Comparison of ENCODE assay signal across 8 cellular contexts in genomic region chr2:20071397-20072383, GRCh38. TPM values are rescaled to one million over a fixed set of nuclear protein-coding genes. Genes with fewer than 3 reads are reported as not detected.
DNase-seq lines count a peak whose midpoint lies in the region; ATAC-seq and TF ChIP-seq lines count a peak whose summit lies in the region.

No MANE protein-coding gene starts in this region.

- peak overlapping the region; percentile 49 for H3K9ac ChIP-seq in fibroblast of lung (ENCODE audit: insufficient read depth, low read length)

- peak overlapping the region; percentile 86 for H3K4me2 ChIP-seq in fibroblast of lung (ENCODE audit: extremely low read depth, insufficient read depth, low read length)
- peak overlapping the region; percentile 66 for H3K4me2 ChIP-seq in osteoblast (ENCODE audit: insufficient read depth, low read length)

- H3K9me3 Mint-ChIP-seq in Caco-2 (ENCODE audit: unreplicated experiment) = no peaks in the 10 kb centered on the region

- POLR2A ChIA-PET in Caco-2 (lab: Charles Lee) = no interaction called here

- no TSS peak for BruUV-seq in Caco-2 (replicated peaks; lab: Mats Ljungman, UMichigan)

- H3K4me1 Mint-ChIP-seq in Caco-2 (ENCODE audit: low read depth, unreplicated experiment) = peaks cover 16% of the 10 kb centered on the region

- H3K79me2 ChIP-seq in fibroblast of lung (ENCODE audit: control insufficient read depth, insufficient read depth, low read length) (no peaks in the 10 kb centered on the region), osteoblast (ENCODE audit: insufficient read depth, low read length) (no peaks in the 10 kb centered on the region)

- H2AFZ ChIP-seq in fibroblast of lung (ENCODE audit: low read length) (peak overlapping the region; percentile 61), osteoblast (ENCODE audit: low read length) (peak overlapping the region; percentile 78)

- TF ChIP-seq CTCF in Caco-2 (IDR thresholded peaks at IDR 0.05; ENCODE audit: insufficient read depth in 1 of 2, low read depth in 1 of 2, low read length in 1 of 2, severe bottlenecking in 1 of 2, unreplicated experiment in 1 of 2) (no peak), Peyer's patch (IDR thresholded peaks at IDR 0.05) (no peak), fibroblast of lung (conservative IDR thresholded peaks at IDR 0.05 in 1 of 2, IDR thresholded peaks at IDR 0.05 in 1 of 2; ENCODE audit: low read depth in 1 of 2, low read length in 2 of 2) (no peak), osteoblast (IDR thresholded peaks at IDR 0.05; ENCODE audit: extremely low read depth, low read depth, low read length) (no peak)

- CTCF ChIA-PET in Caco-2 (lab: Charles Lee) = interaction anchor here (0.5 to 0.8 kb wide), 3 partner anchors 19 to 58 kb away, joined by 3 to 4 read pairs (median 4); partner anchors contain the start of gene LAPTM4A

- H3K4me3 ChIP-seq in Caco-2 (ENCODE audit: low read depth, low read length) (no peak overlapping the region), Peyer's patch (no peak overlapping the region), fibroblast of lung (replicated peaks in 1 of 4; ENCODE audit: control extremely low read depth in 1 of 4, insufficient read depth in 1 of 4, low read depth in 3 of 4, low read length in 4 of 4) (peak overlapping the region in 3 of 4 experiments; percentile 11 to 44 (median 26)), osteoblast (ENCODE audit: insufficient read depth, low read length) (peak overlapping the region; percentile 40)

- H3K36me3 Mint-ChIP-seq in Caco-2 (ENCODE audit: insufficient read depth, unreplicated experiment) = no peaks in the 10 kb centered on the region

- H3K27ac ChIP-seq in Peyer's patch = peak overlapping the region; percentile 38 to 77 (median 48)
- peak overlapping the region; percentile 95 for H3K27ac ChIP-seq in fibroblast of lung (ENCODE audit: insufficient read depth, low read length)
- peak overlapping the region; percentile 93 for H3K27ac ChIP-seq in osteoblast (ENCODE audit: low read depth, low read length)

- H3K27me3 ChIP-seq in Caco-2 (replicated peaks; ENCODE audit: control insufficient read depth, insufficient read depth, low read length) = no peaks in the 10 kb centered on the region
- H3K27me3 ChIP-seq in Peyer's patch = no peaks in the 10 kb centered on the region
- no peaks in the 10 kb centered on the region for H3K27me3 ChIP-seq in fibroblast of lung (ENCODE audit: control insufficient read depth, insufficient read depth, low read length)
- H3K27me3 ChIP-seq in osteoblast (ENCODE audit: insufficient read depth, low read length) = no peaks in the 10 kb centered on the region

- peaks cover 16% of the 10 kb centered on the region for H3K4me1 ChIP-seq in Caco-2
- H3K4me1 ChIP-seq in Peyer's patch = peaks cover 0 to under 1% (median 0%) of the 10 kb centered on the region in 4 donors
- H3K4me1 ChIP-seq in fibroblast of lung (ENCODE audit: control insufficient read depth, extremely low read depth, insufficient read depth, low read length) = peaks cover 29% of the 10 kb centered on the region
- H3K4me1 ChIP-seq in osteoblast (ENCODE audit: insufficient read depth, low read length) = peaks cover 29% of the 10 kb centered on the region

- H3K27ac Mint-ChIP-seq in Caco-2 (ENCODE audit: unreplicated experiment) = peak overlapping the region; percentile 16

- no peaks in the 10 kb centered on the region for H3K36me3 ChIP-seq in Caco-2 (ENCODE audit: control insufficient read depth, insufficient read depth, low read length)
- H3K36me3 ChIP-seq in Peyer's patch = no peaks in the 10 kb centered on the region
- no peaks in the 10 kb centered on the region for H3K36me3 ChIP-seq in fibroblast of lung (ENCODE audit: control insufficient read depth, insufficient read depth, low read length)
- no peaks in the 10 kb centered on the region for H3K36me3 ChIP-seq in osteoblast (ENCODE audit: insufficient read depth, low read length)

- DNase-seq in Caco-2 = peak; percentile 60 to 71
- DNase-seq in Peyer's patch = no peak
- peak; percentile 88 to 99 for DNase-seq in fibroblast of lung (ENCODE audit: low read depth in 2 of 2)
- peak; percentile 95 for DNase-seq in osteoblast (ENCODE audit: insufficient read length, low spot score, missing footprints)
- no peak for DNase-seq in NCI-H2107 (lab: John Stamatoyannopoulos, UW)
- DNase-seq in activated effector memory CD4-positive, alpha-beta T cell treated with anti-CD3 and anti-CD28 coated beads, Interleukin-2, amount 50 U/mL, for 16 hours = no peak

- no peaks in the 10 kb centered on the region for H3K27me3 Mint-ChIP-seq in Caco-2 (ENCODE audit: insufficient read depth, unreplicated experiment)

- H3K4me3 Mint-ChIP-seq in Caco-2 (ENCODE audit: unreplicated experiment) = peak overlapping the region; percentile 8

- ATAC-seq in HG03159 (IDR thresholded peaks at IDR 0.05; ENCODE audit: unreplicated experiment) = no peak
- ATAC-seq in GM21528 (IDR thresholded peaks at IDR 0.05; ENCODE audit: low FRiP score, unreplicated experiment) = no peak

- H3K9me3 ChIP-seq in Caco-2 = no peaks in the 10 kb centered on the region
- no peaks in the 10 kb centered on the region for H3K9me3 ChIP-seq in Peyer's patch
- H3K9me3 ChIP-seq in fibroblast of lung (ENCODE audit: control insufficient read depth, insufficient read depth, low read depth, low read length) = no peaks in the 10 kb centered on the region
- H3K9me3 ChIP-seq in osteoblast (ENCODE audit: low read depth, low read length) = peaks cover 2% of the 10 kb centered on the region

- no peak for TF ChIP-seq POLR2A in Peyer's patch (IDR thresholded peaks at IDR 0.05)

- H4K20me1 ChIP-seq in fibroblast of lung (ENCODE audit: control insufficient read depth, extremely low read depth, insufficient read depth, low read length) = no peaks in the 10 kb centered on the region
- no peaks in the 10 kb centered on the region for H4K20me1 ChIP-seq in osteoblast (ENCODE audit: insufficient read depth, low read length)

- intact Hi-C loops in Caco-2 (cut with micrococcal nuclease; ENCODE audit: unreplicated experiment) = loop anchor here (1.0 kb wide), 2 partner anchors 20 to 22 kb away; partner anchors contain the start of gene LAPTM4A

RNA-seq across cellular contexts. Expression of gene LAPTM4A, which starts 20.3 kb away (rescaled TPM):
- total RNA-seq in Caco-2 (2022) = 121 and 140 TPM in 2 replicates
- 10 to 100 TPM; 27.3 to 65.0 (median 50.0) TPM for total RNA-seq in Peyer's patch
- total RNA-seq in fibroblast of lung = 155 and 193 TPM in 2 replicates
- 634 and 1,101 TPM in 2 replicates for polyA plus RNA-seq in fibroblast of lung
- 303 and 486 TPM in 2 replicates for polyA plus RNA-seq in fibroblast of lung (2012)
- 73.7 and 98.5 TPM in 2 replicates for polyA minus RNA-seq in fibroblast of lung (ENCODE audit: low replicate concordance)
- total RNA-seq in osteoblast = 249 and 275 TPM in 2 replicates

RNA-seq across cellular contexts. Expression of gene MATN3, which starts 59.2 kb away (rescaled TPM):
- 16.2 and 18.1 TPM in 2 replicates for total RNA-seq in Caco-2 (2022)
- under 1 TPM in 1 of 4 donors, not detected in 3; 0.40 TPM for total RNA-seq in Peyer's patch
- total RNA-seq in fibroblast of lung = 0.51 and 2.3 TPM in 2 replicates
- 4.5 and 6.9 TPM in 2 replicates for polyA plus RNA-seq in fibroblast of lung
- 3.6 and 5.5 TPM in 2 replicates for polyA plus RNA-seq in fibroblast of lung (2012)
- polyA minus RNA-seq in fibroblast of lung (ENCODE audit: low replicate concordance) = 1.8 and 2.6 TPM in 2 replicates
- total RNA-seq in osteoblast = 1.4 and 2.4 TPM in 2 replicates

Comparison
In these comparisons a context has a peak if more than half of its experiments do, and no peak if none do; other contexts are left out.
1. DNase-seq: peak in Caco-2 (2 of 2), fibroblast of lung (2 of 2) and osteoblast (single experiment); none in Peyer's patch (0 of 3), NCI-H2107 (single experiment) and activated effector memory CD4-positive, alpha-beta T cell treated with anti-CD3 and anti-CD28 coated beads, Interleukin-2, amount 50 U/mL, for 16 hours (single experiment).
2. H3K4me3 ChIP-seq: peak in fibroblast of lung (3 of 4) and osteoblast (single experiment); none in Caco-2 (single experiment) and Peyer's patch (0 of 4).
3. Peak in every context shown above with its lines, with median percentiles within 50 percentile points of each other: H3K27ac ChIP-seq.